In the genomic region with DNA sequence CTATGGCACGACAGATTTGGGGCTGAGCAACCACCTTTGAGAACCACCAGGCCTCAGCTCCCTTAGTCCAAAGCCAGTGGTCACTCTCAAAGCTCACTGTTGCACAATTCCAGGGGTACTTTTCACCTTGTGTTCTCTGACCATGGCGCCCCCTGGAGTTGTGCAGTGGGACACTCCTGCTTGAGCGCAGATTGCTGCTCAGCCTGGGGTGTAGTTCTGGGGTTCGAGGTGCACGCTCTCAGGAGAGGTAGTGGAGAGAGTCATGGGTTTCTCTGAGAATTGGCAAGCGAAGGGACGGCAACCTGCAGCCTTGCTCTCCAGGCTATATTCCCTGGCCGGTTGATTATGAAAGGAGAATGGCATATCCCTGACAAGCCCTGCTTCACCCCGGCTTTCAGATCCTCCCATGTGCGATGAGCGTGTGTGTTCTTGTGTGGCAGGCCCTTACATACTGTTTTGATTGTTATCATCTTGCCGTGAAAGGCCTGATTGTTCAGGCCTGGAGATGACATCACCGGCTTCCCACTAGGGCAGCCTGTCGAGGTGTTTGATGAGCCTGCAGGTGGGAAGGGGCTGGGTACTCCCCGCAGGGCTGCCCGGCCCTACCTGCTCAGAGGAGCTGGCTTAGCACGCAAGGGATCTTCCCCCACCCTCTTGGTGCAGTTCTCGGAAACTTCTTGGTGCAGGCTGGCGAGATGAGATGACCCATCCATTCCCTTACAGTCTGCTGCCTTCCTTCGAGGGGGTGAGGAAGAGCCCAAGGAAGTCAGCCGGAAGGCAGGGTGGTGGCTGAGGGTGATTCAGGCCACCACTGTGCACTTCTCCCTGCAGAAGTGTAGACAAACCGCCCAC, we compare ENCODE assay signal across 2 cellular contexts.
TF ChIP-seq lines count a peak whose summit lies in the region.

No MANE protein-coding gene starts in this region.

TF ChIP-seq in IMR-90, 13 proteins besides CTCF, POLR2A, EP300 and RAD21 (continued from another document):
- TF ChIP-seq, protein P1, sequence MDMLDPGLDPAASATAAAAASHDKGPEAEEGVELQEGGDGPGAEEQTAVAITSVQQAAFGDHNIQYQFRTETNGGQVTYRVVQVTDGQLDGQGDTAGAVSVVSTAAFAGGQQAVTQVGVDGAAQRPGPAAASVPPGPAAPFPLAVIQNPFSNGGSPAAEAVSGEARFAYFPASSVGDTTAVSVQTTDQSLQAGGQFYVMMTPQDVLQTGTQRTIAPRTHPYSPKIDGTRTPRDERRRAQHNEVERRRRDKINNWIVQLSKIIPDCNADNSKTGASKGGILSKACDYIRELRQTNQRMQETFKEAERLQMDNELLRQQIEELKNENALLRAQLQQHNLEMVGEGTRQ (IDR thresholded peaks at IDR 0.05; ENCODE audit: low read depth, low read length), result no peak
- TF ChIP-seq SMC3 (IDR thresholded peaks at IDR 0.05; ENCODE audit: low read depth, low read length), result no peak

TF ChIP-seq in WTC11, 78 proteins besides CTCF, POLR2A, EP300 and RAD21 (continued from another document):
- TF ChIP-seq ZNF423 (CRISPR knock-in tag; IDR thresholded peaks at IDR 0.05) (peak; percentile 32; the same call in 1 of the 2 replicates), FOXP1 (CRISPR knock-in tag; IDR thresholded peaks at IDR 0.05; ENCODE audit: borderline replicate concordance) (no peak), FOXK1 (CRISPR knock-in tag; IDR thresholded peaks at IDR 0.05) (no peak), FOXP4 (CRISPR knock-in tag; IDR thresholded peaks at IDR 0.05) (no peak)
